15 cellular contexts compared by ENCODE assay signal in genomic region chr2:98819350-98819749, GRCh38.
DNase-seq lines count a peak whose midpoint lies in the region; FAIRE-seq and TF ChIP-seq lines count a peak whose summit lies in the region.
"Had no signal": no experiment of that assay in that cellular context is flagged by ENCODE, and none has a peak within 500 bp of the region (broad histone marks: within the 10 kb centered on the region; RNA-seq: fewer than 3 reads in every experiment).

No MANE protein-coding gene starts in this region.

- H3K23ac ChIP-seq in neuronal stem cell (ENCODE audit: low read depth, low read length, poor library complexity) = no peak overlapping the region

- H3K4me3 ChIP-seq in endothelial cell of umbilical vein (replicated peaks in 1 of 3; ENCODE audit: insufficient read depth in 1 of 3, low read depth in 1 of 3, low read length in 3 of 3) (no peak overlapping the region), neuronal stem cell (ENCODE audit: low read length in 2 of 2) (no peak overlapping the region), WERI-Rb-1 (ENCODE audit: low read depth, low read length) (no peak overlapping the region), GM23248 (no peak overlapping the region)
- H3K4me3 ChIP-seq: GM23338 had no signal

- H2AK5ac ChIP-seq in neuronal stem cell (ENCODE audit: low read depth, low read length) = no peak overlapping the region

- no peak overlapping the region for H2BK5ac ChIP-seq in neuronal stem cell (ENCODE audit: low read length)

- H3K9me1 ChIP-seq in endothelial cell of umbilical vein (replicated peaks; ENCODE audit: control insufficient read depth, extremely low read depth, insufficient read depth, low read length) = no peaks in the 10 kb centered on the region

- no peaks in the 10 kb centered on the region for H3K9me3 Mint-ChIP-seq in activated CD4-positive, alpha-beta T cell treated with anti-CD3 and anti-CD28 coated beads, Interleukin-2, amount 10 ng/mL, durations not matched to agents 24 days and 14 days
- H3K9me3 Mint-ChIP-seq: CD8-positive, alpha-beta memory T cell had no signal

- no peak overlapping the region for H3K27ac Mint-ChIP-seq in activated CD4-positive, alpha-beta T cell treated with anti-CD3 and anti-CD28 coated beads, Interleukin-2, amount 10 ng/mL, durations not matched to agents 24 days and 14 days
- H3K27ac Mint-ChIP-seq: CD14-positive monocyte, GM23338 had no signal

- H3K27me3 ChIP-seq in endothelial cell of umbilical vein (ENCODE audit: control insufficient read depth in 2 of 2, insufficient read depth in 2 of 2, low read length in 2 of 2) = no peaks in the 10 kb centered on the region
- H3K27me3 ChIP-seq in neuronal stem cell (ENCODE audit: control insufficient read depth in 3 of 3, insufficient read depth in 3 of 3, low read depth in 1 of 3, low read length in 3 of 3) = peaks cover 8 to 36% (median 23%) of the 10 kb centered on the region in 3 experiments
- H3K27me3 ChIP-seq in WERI-Rb-1 (ENCODE audit: insufficient read depth, low read depth, severe bottlenecking) = no peaks in the 10 kb centered on the region
- peaks cover 30% of the 10 kb centered on the region for H3K27me3 ChIP-seq in GM23248 (replicated peaks; ENCODE audit: insufficient read depth)

- H3K79me1 ChIP-seq in neuronal stem cell (ENCODE audit: low read depth, low read length) = no peaks in the 10 kb centered on the region

- H2BK120ac ChIP-seq in neuronal stem cell (ENCODE audit: low read depth, low read length) = no peak overlapping the region

- H3K18ac ChIP-seq in neuronal stem cell (ENCODE audit: low read length) = no peak overlapping the region

- peaks cover 18% of the 10 kb centered on the region for H3K27me3 Mint-ChIP-seq in activated CD4-positive, alpha-beta T cell treated with anti-CD3 and anti-CD28 coated beads, Interleukin-2, amount 10 ng/mL, durations not matched to agents 24 days and 14 days

- FAIRE-seq in endothelial cell of umbilical vein (lab: Jason Lieb, UNC) = peak; percentile 59
- FAIRE-seq: GM18507 had no signal

- no peak overlapping the region for H2BK15ac ChIP-seq in neuronal stem cell (ENCODE audit: low read length)

- no peak for TF ChIP-seq POLR2A in endothelial cell of umbilical vein (IDR thresholded peaks at IDR 0.05; ENCODE audit: low read depth, low read length)

- H3K4me1 ChIP-seq in endothelial cell of umbilical vein (ENCODE audit: control insufficient read depth, extremely low read depth, insufficient read depth, low read length) = peaks cover 11% of the 10 kb centered on the region
- no peaks in the 10 kb centered on the region for H3K4me1 ChIP-seq in neuronal stem cell (ENCODE audit: control insufficient read depth in 2 of 2, insufficient read depth in 1 of 2, low read depth in 1 of 2, low read length in 2 of 2)
- H3K4me1 ChIP-seq in GM23248 (ENCODE audit: insufficient read depth) = no peaks in the 10 kb centered on the region

- H3K36me3 ChIP-seq in endothelial cell of umbilical vein (ENCODE audit: control insufficient read depth in 2 of 2, extremely low read depth in 1 of 2, insufficient read depth in 2 of 2, low read length in 2 of 2) = no peaks in the 10 kb centered on the region
- H3K36me3 ChIP-seq in neuronal stem cell (replicated peaks in 1 of 2; ENCODE audit: control insufficient read depth in 2 of 2, insufficient read depth in 2 of 2, low read length in 2 of 2) = no peaks in the 10 kb centered on the region
- no peaks in the 10 kb centered on the region for H3K36me3 ChIP-seq in WERI-Rb-1
- H3K36me3 ChIP-seq in GM23248 (ENCODE audit: low read depth) = no peaks in the 10 kb centered on the region

- H4K20me1 ChIP-seq in endothelial cell of umbilical vein (replicated peaks; ENCODE audit: control insufficient read depth, extremely low read depth, insufficient read depth, low read length) (no peaks in the 10 kb centered on the region), GM23248 (ENCODE audit: insufficient read depth) (no peaks in the 10 kb centered on the region)

- no peak overlapping the region for H3K9ac ChIP-seq in endothelial cell of umbilical vein (replicated peaks; ENCODE audit: extremely low read depth, insufficient read depth, low read length)
- no peak overlapping the region for H3K9ac ChIP-seq in neuronal stem cell (ENCODE audit: low read depth, low read length, poor library complexity)
- no peak overlapping the region for H3K9ac ChIP-seq in GM23248

- no peak overlapping the region for H3K4ac ChIP-seq in neuronal stem cell (ENCODE audit: low read length)

- POLR2A ChIA-PET in endothelial cell of umbilical vein (lab: Charles Lee) = interaction anchor here (0.8 to 1.2 kb wide), 2 partner anchors 12 to 14 kb away, joined by 3 read pairs; no protein-coding TSS in a partner anchor

- H2AFZ ChIP-seq in endothelial cell of umbilical vein (ENCODE audit: low read depth, low read length) (peak overlapping the region; percentile 58), neuronal stem cell (ENCODE audit: low read length) (peak overlapping the region; percentile 10), GM23248 (no peak overlapping the region)
- H2AFZ ChIP-seq: GM23338 had no signal

- no peaks in the 10 kb centered on the region for H3F3A ChIP-seq in GM23248 (ENCODE audit: insufficient read depth)

- dilution Hi-C loops in endothelial cell of umbilical vein (cut with MboI; ENCODE audit: extremely low pct_ligation_motif_present, low sequenced_read_pairs) = no loop called here

- in situ Hi-C loops in GM23248 (cut with MboI) = no loop called here

- H4K8ac ChIP-seq in neuronal stem cell (ENCODE audit: low read depth, low read length) = no peak overlapping the region

- H3K4me2 ChIP-seq in endothelial cell of umbilical vein (ENCODE audit: insufficient read depth, low read length) = no peak overlapping the region
- no peak overlapping the region for H3K4me2 ChIP-seq in neuronal stem cell (ENCODE audit: insufficient read depth, low read length, poor library complexity, severe bottlenecking)
- no peak overlapping the region for H3K4me2 ChIP-seq in GM23248 (ENCODE audit: unreplicated experiment)
- H3K4me2 ChIP-seq: GM23338 had no signal

- no peak overlapping the region for H3K14ac ChIP-seq in neuronal stem cell (ENCODE audit: low read length)

- H3K9me2 ChIP-seq in GM23248 (ENCODE audit: insufficient read depth) = no peaks in the 10 kb centered on the region

- BruUV-seq in endothelial cell of umbilical vein (replicated peaks; lab: Mats Ljungman, UMichigan) = no TSS peak

- H3K4me1 Mint-ChIP-seq in activated CD4-positive, alpha-beta T cell treated with anti-CD3 and anti-CD28 coated beads, Interleukin-2, amount 10 ng/mL, durations not matched to agents 24 days and 14 days = peaks cover 9% of the 10 kb centered on the region
- H3K4me1 Mint-ChIP-seq: GM23338 had no signal

- H3K9me3 ChIP-seq in endothelial cell of umbilical vein (replicated peaks; ENCODE audit: control insufficient read depth, insufficient read depth, low read length) (no peaks in the 10 kb centered on the region), neuronal stem cell (replicated peaks in 1 of 2; ENCODE audit: control insufficient read depth in 2 of 2, insufficient read depth in 1 of 2, low read depth in 1 of 2, low read length in 2 of 2) (peaks cover 0 to 1% of the 10 kb centered on the region in 2 donors), WERI-Rb-1 (ENCODE audit: severe bottlenecking) (no peaks in the 10 kb centered on the region), GM23248 (ENCODE audit: low read depth) (no peaks in the 10 kb centered on the region)
- H3K9me3 ChIP-seq: Caco-2 had no signal

- peaks cover 2% of the 10 kb centered on the region for H3K36me3 Mint-ChIP-seq in activated CD4-positive, alpha-beta T cell treated with anti-CD3 and anti-CD28 coated beads, Interleukin-2, amount 10 ng/mL, durations not matched to agents 24 days and 14 days (ENCODE audit: low read depth)

- CTCF ChIA-PET in endothelial cell of umbilical vein (lab: Charles Lee) = interaction anchor here (0.7 to 2.2 kb wide), 7 partner anchors 13 to 170 kb away, joined by 3 to 12 read pairs (median 4); partner anchors contain the start of gene MGAT4A

- no peak for TF ChIP-seq CTCF in endothelial cell of umbilical vein (IDR thresholded peaks at IDR 0.05; ENCODE audit: extremely low read depth in 1 of 2, insufficient read depth in 1 of 2, low read depth in 1 of 2, low read length in 2 of 2)
- no peak for TF ChIP-seq CTCF in WERI-Rb-1 (IDR thresholded peaks at IDR 0.05; ENCODE audit: low read depth, low read length)

- peak; percentile 46 for DNase-seq in activated CD4-positive, alpha-beta T cell treated with anti-CD3 and anti-CD28 coated beads, Interleukin-2, amount 10 ng/mL, durations not matched to agents 24 days and 14 days
- no peak for DNase-seq in activated CD4-positive, alpha-beta T cell treated with anti-CD3 and anti-CD28 coated beads for 4 hours
- DNase-seq in endothelial cell of umbilical vein (ENCODE audit: low read depth, low spot score) (no peak), neuronal stem cell (ENCODE audit: low spot score) (no peak), WERI-Rb-1 (no peak), cortex of kidney (lab: John Stamatoyannopoulos, UW) (no peak), GM23248 (no peak)
- DNase-seq: Caco-2; CD8-positive, alpha-beta memory T cell; GF-D8; H7 had no signal

- H4K91ac ChIP-seq in neuronal stem cell (ENCODE audit: low read depth, low read length, poor library complexity) = no peak overlapping the region

- intact Hi-C loops in activated CD4-positive, alpha-beta T cell treated with anti-CD3 and anti-CD28 coated beads, Interleukin-2, amount 10 ng/mL, durations not matched to agents 24 days and 14 days (cut with micrococcal nuclease) = no loop called here
- intact Hi-C loops in endothelial cell of umbilical vein (cut with micrococcal nuclease) = no loop called here

- no peaks in the 10 kb centered on the region for H3K79me2 ChIP-seq in endothelial cell of umbilical vein (ENCODE audit: control insufficient read depth, insufficient read depth, low read length)
- H3K79me2 ChIP-seq in GM23248 (ENCODE audit: insufficient read depth) = no peaks in the 10 kb centered on the region

- no CpG with 5 or more reads among the region's 4 CpGs for WGBS in neuronal stem cell (ENCODE audit: extremely low coverage in 2 of 2, insufficient read length in 2 of 2, insufficient replicate concordance in 1 of 2), 2 donors
- 39 to 40% methylated on average over 4 of the region's 4 CpGs for WGBS in GM23248 (ENCODE audit: low coverage in 1 of 2, low lambda C conversion rate in 2 of 2, missing lambda C conversion rate in 2 of 2), 2 experiments

- no peak overlapping the region for H3K4me3 Mint-ChIP-seq in activated CD4-positive, alpha-beta T cell treated with anti-CD3 and anti-CD28 coated beads, Interleukin-2, amount 10 ng/mL, durations not matched to agents 24 days and 14 days
- H3K4me3 Mint-ChIP-seq: CD14-positive monocyte, GM23338 had no signal

- no peak overlapping the region for H2BK12ac ChIP-seq in neuronal stem cell (ENCODE audit: low read length)

- H3K27ac ChIP-seq in endothelial cell of umbilical vein (ENCODE audit: insufficient read depth, low read depth, low read length) (no peak overlapping the region), neuronal stem cell (replicated peaks; ENCODE audit: low read length) (no peak overlapping the region), WERI-Rb-1 (no peak overlapping the region), GM23248 (no peak overlapping the region)
- H3K27ac ChIP-seq: 22Rv1 had no signal
